8 cellular contexts compared by ENCODE assay signal in the genomic region with DNA sequence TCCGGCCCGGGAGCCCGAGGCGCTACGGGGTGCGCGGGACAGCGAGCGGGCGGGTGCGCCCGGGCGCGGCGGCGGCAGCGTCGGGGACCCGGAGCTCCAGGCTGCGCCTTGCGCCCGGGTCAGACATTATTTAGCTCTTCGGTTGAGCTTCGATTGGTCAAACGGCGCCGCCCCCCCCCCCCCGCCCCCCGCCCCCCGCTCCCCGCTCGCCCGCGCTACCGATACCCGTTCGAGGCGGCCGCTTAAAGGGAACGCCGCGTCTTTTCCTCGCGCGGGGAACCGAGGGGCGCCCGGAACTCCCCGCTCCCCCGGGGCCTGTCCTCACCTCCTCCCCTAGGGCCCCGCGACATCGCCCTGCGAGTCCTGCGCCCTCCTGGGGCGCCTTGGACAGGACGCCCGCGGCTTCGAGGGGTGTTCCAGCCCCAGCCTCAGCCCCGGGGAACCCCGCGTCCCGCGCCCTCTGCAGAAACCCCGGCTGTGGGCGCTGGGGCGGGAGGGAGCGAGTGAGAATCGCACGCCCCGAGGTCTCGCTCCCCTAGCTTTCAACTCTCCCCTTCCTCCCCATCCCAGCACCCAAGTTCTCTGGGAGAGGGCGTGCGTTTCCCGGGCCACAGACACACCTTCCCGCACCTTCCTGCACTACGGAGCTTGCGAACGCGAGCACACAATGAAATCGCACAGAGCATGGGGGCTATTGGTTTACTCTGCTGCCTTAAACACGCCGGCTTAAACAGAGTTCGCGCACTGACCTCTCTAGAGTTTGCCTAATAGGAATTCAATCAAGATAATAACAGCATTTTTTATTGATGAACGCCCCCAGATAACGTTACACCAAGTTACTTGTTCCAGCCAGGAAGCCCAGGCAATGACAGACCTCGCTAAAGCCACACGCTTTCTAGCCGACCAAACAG. TPM values are rescaled to one million over a fixed set of nuclear protein-coding genes. Genes with fewer than 3 reads are reported as not detected.
A peak's percentile ranks its signal among the peaks of the same experiment; 100 is the strongest.
DNase-seq lines count a peak whose midpoint lies in the region; ATAC-seq and TF ChIP-seq lines count a peak whose summit lies in the region.

Gene BDNF, minus strand, starts transcription at position 105 of the 911 bp plus-strand sequence. CDS start 41,891 bp downstream, outside the sequence.

- peaks cover 0 to 27% (median 15%) of the 10 kb centered on the region in 4 donors for H3K4me1 Mint-ChIP-seq in CD4-positive, CD25-positive, alpha-beta regulatory T cell
- peaks cover 18% of the 10 kb centered on the region for H3K4me1 Mint-ChIP-seq in type B pancreatic cell (ENCODE audit: unreplicated experiment)

- H3K27me3 ChIP-seq in CD4-positive, CD25-positive, alpha-beta regulatory T cell (ENCODE audit: control insufficient read depth, insufficient read depth, low read length), result peaks cover 36% of the 10 kb centered on the region
- H3K27me3 ChIP-seq in OCI-LY3 (ENCODE audit: low read depth, low read length), result peaks cover 40% of the 10 kb centered on the region
- peaks cover 64% of the 10 kb centered on the region for H3K27me3 ChIP-seq in lower lobe of right lung (ENCODE audit: low read depth)

- H3K9me3 Mint-ChIP-seq in CD4-positive, CD25-positive, alpha-beta regulatory T cell, result peaks cover 0 to 4% (median 0%) of the 10 kb centered on the region in 7 donors
- no peaks in the 10 kb centered on the region for H3K9me3 Mint-ChIP-seq in type B pancreatic cell

- intact Hi-C loops in lower lobe of right lung (cut with DNase I), result no loop called here

- DNase-seq in CD4-positive, CD25-positive, alpha-beta regulatory T cell, result no peak
- DNase-seq in dedifferentiated amniotic fluid mesenchymal stem cell (ENCODE audit: extremely low spot score) (peak; percentile 44), lower lobe of right lung (no peak), type B pancreatic cell (ENCODE audit: extremely low spot score, unreplicated experiment) (peak; percentile 71), amniotic stem cell (lab: John Stamatoyannopoulos, UW) (no peak)

- H4K20me1 ChIP-seq in OCI-LY3 (ENCODE audit: insufficient read depth, low read length), result no peaks in the 10 kb centered on the region

- no peaks in the 10 kb centered on the region for H3K9me3 ChIP-seq in CD4-positive, CD25-positive, alpha-beta regulatory T cell (ENCODE audit: control insufficient read depth in 2 of 2, low read length in 2 of 2)
- H3K9me3 ChIP-seq in OCI-LY3 (ENCODE audit: insufficient read depth, low read length), result no peaks in the 10 kb centered on the region
- H3K9me3 ChIP-seq in lower lobe of right lung, result no peaks in the 10 kb centered on the region

- peak within 1 kb of the TSS; percentile 97 for H2AFZ ChIP-seq in OCI-LY3 (ENCODE audit: low read depth, low read length)

- H3K27ac ChIP-seq in CD4-positive, CD25-positive, alpha-beta regulatory T cell (ENCODE audit: insufficient read depth, low read length, poor library complexity, severe bottlenecking), result no peak within 1 kb of the TSS
- no peak within 1 kb of the TSS for H3K27ac ChIP-seq in OCI-LY3 (ENCODE audit: low read length)
- H3K27ac ChIP-seq in lower lobe of right lung, result no peak within 1 kb of the TSS

- no peak for ATAC-seq in CD4-positive, CD25-positive, alpha-beta regulatory T cell (ENCODE audit: low read depth in 2 of 2)
- ATAC-seq in GM19438 (IDR thresholded peaks at IDR 0.05; ENCODE audit: low read depth, unreplicated experiment) (peak; percentile 39), lower lobe of right lung (peak; percentile 62 to 67), GM18861 (IDR thresholded peaks at IDR 0.05; ENCODE audit: unreplicated experiment) (no peak)

- H3K4me3 ChIP-seq in CD4-positive, CD25-positive, alpha-beta regulatory T cell (ENCODE audit: low read depth, low read length), result peak within 1 kb of the TSS; percentile 49
- H3K4me3 ChIP-seq in OCI-LY3 (ENCODE audit: low read length), result peak within 1 kb of the TSS; percentile 78
- peak within 1 kb of the TSS; percentile 58 for H3K4me3 ChIP-seq in lower lobe of right lung

- no peaks in the 10 kb centered on the region for H3K79me2 ChIP-seq in OCI-LY3 (ENCODE audit: low read length)

- H3K27me3 Mint-ChIP-seq in CD4-positive, CD25-positive, alpha-beta regulatory T cell, result peaks cover 73% of the 10 kb centered on the region
- peaks cover 63% of the 10 kb centered on the region for H3K27me3 Mint-ChIP-seq in type B pancreatic cell

- no peak within 1 kb of the TSS; the same call in 1 of the 2 replicates for H3K9ac ChIP-seq in OCI-LY3 (ENCODE audit: low read length)

- no peaks in the 10 kb centered on the region for H3K36me3 ChIP-seq in CD4-positive, CD25-positive, alpha-beta regulatory T cell (ENCODE audit: control insufficient read depth, insufficient read depth, low read length)
- H3K36me3 ChIP-seq in OCI-LY3 (replicated peaks; ENCODE audit: low read depth, low read length) (no peaks in the 10 kb centered on the region), lower lobe of right lung (no peaks in the 10 kb centered on the region)

- peak within 1 kb of the TSS; percentile 95 for H3K4me2 ChIP-seq in OCI-LY3 (ENCODE audit: low read length)

- TF ChIP-seq CTCF in OCI-LY3 (IDR thresholded peaks at IDR 0.05; ENCODE audit: low read depth, low read length), result no peak
- TF ChIP-seq CTCF in lower lobe of right lung (IDR thresholded peaks at IDR 0.05), result no peak
- no peak for TF ChIP-seq CTCF in type B pancreatic cell (conservative IDR thresholded peaks at IDR 0.05)

- H3K27ac Mint-ChIP-seq in CD4-positive, CD25-positive, alpha-beta regulatory T cell, result no peak within 1 kb of the TSS
- peak within 1 kb of the TSS; percentile 68 for H3K27ac Mint-ChIP-seq in type B pancreatic cell

- H3K4me1 ChIP-seq in CD4-positive, CD25-positive, alpha-beta regulatory T cell (ENCODE audit: control insufficient read depth, insufficient read depth, low read length, poor library complexity, severe bottlenecking), result peaks cover 15% of the 10 kb centered on the region
- H3K4me1 ChIP-seq in OCI-LY3 (ENCODE audit: low read length) (peaks cover 21% of the 10 kb centered on the region), lower lobe of right lung (peaks cover 31% of the 10 kb centered on the region)

- peak within 1 kb of the TSS; percentile 67 to 87 (median 76) for H3K4me3 Mint-ChIP-seq in CD4-positive, CD25-positive, alpha-beta regulatory T cell
- peak within 1 kb of the TSS; percentile 96 for H3K4me3 Mint-ChIP-seq in type B pancreatic cell

- H3K36me3 Mint-ChIP-seq in CD4-positive, CD25-positive, alpha-beta regulatory T cell, result no peaks in the 10 kb centered on the region
- H3K36me3 Mint-ChIP-seq in type B pancreatic cell, result no peaks in the 10 kb centered on the region

RNA-seq across cellular contexts. Expression of gene BDNF, which starts in this region (rescaled TPM):
- not detected for total RNA-seq in CD4-positive, CD25-positive, alpha-beta regulatory T cell
- polyA plus RNA-seq in CD4-positive, CD25-positive, alpha-beta regulatory T cell, result not detected
- total RNA-seq in lower lobe of right lung (3.4 TPM), type B pancreatic cell (ENCODE audit: low replicate concordance) (3.6 and 5.5 TPM in 2 replicates)

Comparison
In these comparisons a context has a peak if more than half of its experiments do, and no peak if none do; other contexts are left out.
1. ATAC-seq: peak in GM19438 (single experiment) and lower lobe of right lung (2 of 2); none in CD4-positive, CD25-positive, alpha-beta regulatory T cell (0 of 2) and GM18861 (single experiment).
2. DNase-seq: peak in dedifferentiated amniotic fluid mesenchymal stem cell (single experiment) and type B pancreatic cell (single experiment); none in CD4-positive, CD25-positive, alpha-beta regulatory T cell (0 of 3), lower lobe of right lung (single experiment) and amniotic stem cell (single experiment).
3. Peak in every context shown above with its lines, with median percentiles within 50 percentile points of each other: H3K4me3 ChIP-seq.